In genomic region chr7:2884161-2884560, GRCh38 we compare ENCODE assay signal across 20 cellular contexts.
"Had no signal": no experiment of that assay in that cellular context is flagged by ENCODE, and none has a peak within 500 bp of the region (broad histone marks: within the 10 kb centered on the region; RNA-seq: fewer than 3 reads in every experiment).

No MANE protein-coding gene starts in this region.

- H3K4me3 ChIP-seq: esophagus squamous epithelium, left lung, lower lobe of right lung, neural progenitor cell, suprapubic skin, tibial artery had no signal

- H3K9me3 ChIP-seq: esophagus squamous epithelium, left lung, lower lobe of right lung, suprapubic skin, tibial artery had no signal

- ATAC-seq: left lung, lower lobe of right lung, natural killer cell, right cardiac atrium had no signal

- H3K27ac ChIP-seq: esophagus squamous epithelium, left lung, lower lobe of right lung, neural progenitor cell, suprapubic skin, tibial artery had no signal

- DNase-seq: activated CD4-positive, alpha-beta T cell treated with anti-CD3 and anti-CD28 coated beads for 4 hours; activated CD4-positive, alpha-beta T cell treated with anti-CD3 and anti-CD28 coated beads, Interleukin-2, amount 50 U/mL, for 4 hours; activated effector memory CD4-positive, alpha-beta T cell treated with Interleukin-2 at 50 U/mL for 16 hours; activated naive CD4-positive, alpha-beta T cell treated with Interleukin-2 at 50 U/mL for 16 hours; activated T-cell treated with anti-CD3 and anti-CD28 coated beads for 4 hours; anterior cingulate cortex; esophagus squamous epithelium; foreskin melanocyte; kidney glomerular epithelial cell; left lung; lower lobe of right lung; mesenchymal stem cell; natural killer cell; right cardiac atrium; stimulated activated CD4-positive, alpha-beta T cell treated with anti-CD3 and anti-CD28 coated beads, Interleukin-15, amount 100 ng/mL, for 24 hours; stimulated activated CD4-positive, alpha-beta T cell treated with anti-CD3 and anti-CD28 coated beads, Interleukin-2, amount 100 ng/mL, for 24 hours; stimulated activated naive CD4-positive, alpha-beta T cell; tibial artery had no signal

- H3K4me1 ChIP-seq: left lung, lower lobe of right lung, suprapubic skin had no signal

- H3K36me3 ChIP-seq: esophagus squamous epithelium, left lung, lower lobe of right lung, neural progenitor cell, suprapubic skin, tibial artery had no signal

- H3K27me3 ChIP-seq: neural progenitor cell had no signal
